ENCODE assay signal across 2 cellular contexts in genomic region chr14:104594310-104595046, GRCh38.
TF ChIP-seq lines count a peak whose summit lies in the region.

No MANE protein-coding gene starts in this region.

TF ChIP-seq in H1, 55 proteins besides CTCF, POLR2A, EP300 and RAD21:
- TF ChIP-seq USF2 (IDR thresholded peaks at IDR 0.05; ENCODE audit: low read length) (no peak), KDM4A (IDR thresholded peaks at IDR 0.05; ENCODE audit: low read depth, low read length, severe bottlenecking) (no peak), SP2 (IDR thresholded peaks at IDR 0.05; ENCODE audit: low read length) (no peak), TBP (IDR thresholded peaks at IDR 0.05; ENCODE audit: low read depth, low read length) (no peak), CEBPB (IDR thresholded peaks at IDR 0.05; ENCODE audit: low read depth, low read length) (no peak), GTF2F1 (IDR thresholded peaks at IDR 0.05; ENCODE audit: borderline replicate concordance, low read depth, low read length) (no peak), RXRA (IDR thresholded peaks at IDR 0.05; ENCODE audit: insufficient read depth, low read depth, low read length) (no peak), HDAC2 (IDR thresholded peaks at IDR 0.05; ENCODE audit: borderline replicate concordance in 1 of 2, low read depth in 2 of 2, low read length in 2 of 2) (no peak), ASH2L (IDR thresholded peaks at IDR 0.05; ENCODE audit: low read length) (no peak), SP1 (IDR thresholded peaks at IDR 0.05; ENCODE audit: low read depth, low read length) (no peak), CHD1 (IDR thresholded peaks at IDR 0.05; ENCODE audit: low read depth, low read length) (no peak), POU5F1 (IDR thresholded peaks at IDR 0.05; ENCODE audit: low read depth, low read length) (no peak)

TF ChIP-seq in HepG2, 621 proteins besides CTCF, POLR2A, EP300 and RAD21:
- TF ChIP-seq U2AF2 (IDR thresholded peaks at IDR 0.05; ENCODE audit: low read depth, low read length), result no peak
- 0 out of 2 replicates have a peak, but pooled peaks have one; percentile 13 for TF ChIP-seq EZH2 (conservative IDR thresholded peaks at IDR 0.05; ENCODE audit: low read depth, low read length)
TF ChIP-seq in HepG2: peak in this region for 1.
